9 cellular contexts compared by ENCODE assay signal in genomic region chr1:104718752-104719151, GRCh38.
"Had no signal": no experiment of that assay in that cellular context is flagged by ENCODE, and none has a peak within 500 bp of the region (broad histone marks: within the 10 kb centered on the region; RNA-seq: fewer than 3 reads in every experiment).

No MANE protein-coding gene starts in this region.

- H2AFZ ChIP-seq: GM23248 had no signal

- H3K4me1 ChIP-seq: HAP-1 had no signal

- DNase-seq: GM23248, GOT3, H7, HFFc6, KG1 had no signal

- H3K27me3 Mint-ChIP-seq: IgD-negative memory B cell had no signal

- H3K36me3 ChIP-seq: HAP-1 had no signal

- H3K9me3 ChIP-seq: HAP-1 had no signal

- H3K36me3 Mint-ChIP-seq: IgD-negative memory B cell had no signal

- H3K9ac ChIP-seq: GM23248 had no signal

- H3K27ac Mint-ChIP-seq: HFFc6, IgD-negative memory B cell had no signal

- H3K27ac ChIP-seq: GM23248, HL-60 had no signal

- H3K9me3 Mint-ChIP-seq: IgD-negative memory B cell had no signal

- ATAC-seq: HCT116 had no signal

- H3K4me3 Mint-ChIP-seq: HFFc6, IgD-negative memory B cell had no signal

- H3K4me3 ChIP-seq: GM23248, HAP-1 had no signal

- H3K4me1 Mint-ChIP-seq: IgD-negative memory B cell had no signal
